Comparison of ENCODE assay signal across 8 cellular contexts in the genomic region with DNA sequence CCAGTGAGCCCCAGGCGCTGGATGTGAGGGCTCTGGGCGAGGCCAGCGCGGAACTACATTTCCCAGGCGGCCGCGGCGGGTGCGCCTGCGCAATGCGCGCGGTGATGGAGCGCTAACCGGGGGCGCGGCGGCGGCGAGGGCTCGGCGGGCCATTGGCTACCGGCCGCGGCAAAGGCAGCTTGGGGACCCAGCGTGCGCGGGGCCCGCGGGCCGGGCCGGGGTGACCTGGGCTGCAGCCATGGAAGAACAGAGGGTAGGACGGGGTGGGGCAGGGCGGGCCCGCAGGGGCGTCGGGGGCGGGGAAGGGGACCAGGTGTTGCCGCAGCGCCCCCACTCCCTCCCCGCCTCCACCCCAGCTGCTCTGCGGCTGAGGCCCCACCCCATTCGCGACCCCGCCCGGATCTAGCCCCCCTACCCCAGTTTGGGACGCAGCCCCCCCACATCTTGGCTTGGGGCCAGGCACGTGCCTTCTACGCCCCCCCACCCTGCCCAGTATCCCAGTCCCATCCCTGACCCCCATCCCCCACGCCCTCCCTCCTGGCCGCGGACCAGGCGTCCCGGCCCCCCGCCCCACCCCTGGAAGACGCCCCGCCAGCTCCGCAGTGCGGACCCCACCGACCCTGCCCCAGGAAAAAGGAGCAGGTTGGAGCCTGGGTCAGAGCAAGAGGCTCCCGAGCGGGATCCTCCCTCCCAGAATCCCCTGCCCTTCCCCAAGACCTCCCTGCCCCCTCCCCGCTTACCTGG. TPM values are rescaled to one million over a fixed set of nuclear protein-coding genes. Genes with fewer than 3 reads are reported as not detected.
DNase-seq lines count a peak whose midpoint lies in the region; ATAC-seq and TF ChIP-seq lines count a peak whose summit lies in the region.

A gene (plus strand): TSS at position 90 of the 744 bp plus-strand sequence. CDS start 149 bp downstream, at position 239.

- peak; percentile 87 for ATAC-seq in PC-3
- ATAC-seq in HG02610 (IDR thresholded peaks at IDR 0.05; ENCODE audit: unreplicated experiment) = no peak
- no peak for ATAC-seq in HG03280 (IDR thresholded peaks at IDR 0.05; ENCODE audit: unreplicated experiment)

- no peaks in the 10 kb centered on the region for H3F3A ChIP-seq in PC-3 (ENCODE audit: low read length, unreplicated experiment)

- H3K4me2 ChIP-seq in PC-3 (ENCODE audit: low read length) = peak within 1 kb of the TSS; percentile 50

- no peaks in the 10 kb centered on the region for H3K27me3 Mint-ChIP-seq in activated T-helper 1 cell treated with anti-CD3 and anti-CD28 coated beads, Interleukin-12 subunit alpha, Interleukin-12 subunit beta, Interleukin-2, Interleukin-4 antibody, amounts not matched to agents 30 ng/mL and 10 ng/mL and 1 ng/mL, durations not matched to agents 14 hours and 24 hours and 36 hours (ENCODE audit: insufficient read depth)

- POLR2A ChIA-PET in PC-3 (lab: Charles Lee; ENCODE audit: unreplicated experiment) = no interaction called here

- H3K4me1 ChIP-seq in PC-3 (ENCODE audit: insufficient read depth, low read length) = no peaks in the 10 kb centered on the region

- no peaks in the 10 kb centered on the region for H3K9me3 Mint-ChIP-seq in activated T-helper 1 cell treated with anti-CD3 and anti-CD28 coated beads, Interleukin-12 subunit alpha, Interleukin-12 subunit beta, Interleukin-2, Interleukin-4 antibody, amounts not matched to agents 30 ng/mL and 10 ng/mL and 1 ng/mL, durations not matched to agents 14 hours and 24 hours and 36 hours

- no peak within 1 kb of the TSS for H3K27ac ChIP-seq in PC-3 (ENCODE audit: low read length)

- no peak within 1 kb of the TSS for H3K9ac ChIP-seq in PC-3 (ENCODE audit: low read length)

- H3K36me3 ChIP-seq in PC-3 (ENCODE audit: low read depth, low read length) = no peaks in the 10 kb centered on the region

- no peaks in the 10 kb centered on the region for H3K79me2 ChIP-seq in PC-3 (ENCODE audit: low read length)

- H3K27ac Mint-ChIP-seq in activated T-helper 1 cell treated with anti-CD3 and anti-CD28 coated beads, Interleukin-12 subunit alpha, Interleukin-12 subunit beta, Interleukin-2, Interleukin-4 antibody, amounts not matched to agents 30 ng/mL and 10 ng/mL and 1 ng/mL, durations not matched to agents 14 hours and 24 hours and 36 hours = peak within 1 kb of the TSS; percentile 70

- peaks cover 2% of the 10 kb centered on the region for H3K36me3 Mint-ChIP-seq in activated T-helper 1 cell treated with anti-CD3 and anti-CD28 coated beads, Interleukin-12 subunit alpha, Interleukin-12 subunit beta, Interleukin-2, Interleukin-4 antibody, amounts not matched to agents 30 ng/mL and 10 ng/mL and 1 ng/mL, durations not matched to agents 14 hours and 24 hours and 36 hours (ENCODE audit: low read depth)

- no peaks in the 10 kb centered on the region for H3K9me2 ChIP-seq in PC-3 (replicated peaks; ENCODE audit: low read length)

- no TSS peak for BruUV-seq in PC-3 (replicated peaks; lab: Mats Ljungman, UMichigan)

- H3K4me3 ChIP-seq in PC-3 (ENCODE audit: low read length) = no peak within 1 kb of the TSS; the same call in 1 of the 2 replicates

- CTCF ChIA-PET in PC-3 (lab: Charles Lee) = no interaction called here

- peak within 1 kb of the TSS; percentile 81 for H3K4me3 Mint-ChIP-seq in activated T-helper 1 cell treated with anti-CD3 and anti-CD28 coated beads, Interleukin-12 subunit alpha, Interleukin-12 subunit beta, Interleukin-2, Interleukin-4 antibody, amounts not matched to agents 30 ng/mL and 10 ng/mL and 1 ng/mL, durations not matched to agents 14 hours and 24 hours and 36 hours

- H3K27me3 ChIP-seq in PC-3 (ENCODE audit: low read length) = no peaks in the 10 kb centered on the region

- no peak within 1 kb of the TSS; the same call in 1 of the 2 replicates for H2AFZ ChIP-seq in PC-3 (ENCODE audit: low read length)

- intact Hi-C loops in PC-3 (cut with micrococcal nuclease) = no loop called here
- intact Hi-C loops in activated T-helper 1 cell treated with anti-CD3 and anti-CD28 coated beads, Interleukin-12 subunit alpha, Interleukin-12 subunit beta, Interleukin-2, Interleukin-4 antibody, amounts not matched to agents 30 ng/mL and 10 ng/mL and 1 ng/mL, durations not matched to agents 14 hours and 24 hours and 36 hours (cut with micrococcal nuclease) = loop anchor here (1.0 to 5.0 kb wide), 4 partner anchors 24 to 58 kb away; a partner anchor contains a TSS

- TF ChIP-seq CTCF in PC-3 (conservative IDR thresholded peaks at IDR 0.05; ENCODE audit: low read depth, low read length) = no peak

- H3K9me3 ChIP-seq in PC-3 (ENCODE audit: low read length) = no peaks in the 10 kb centered on the region

- no peaks in the 10 kb centered on the region for H4K20me1 ChIP-seq in PC-3 (ENCODE audit: low read length)

- peak; percentile 29 for DNase-seq in Ammon's horn (ENCODE audit: low spot score)
- DNase-seq in HCEC 1CT = peak; percentile 57
- DNase-seq in PC-3 = peak; percentile 56
- peak; percentile 76 for DNase-seq in activated T-helper 1 cell treated with anti-CD3 and anti-CD28 coated beads, Interleukin-12 subunit alpha, Interleukin-12 subunit beta, Interleukin-2, Interleukin-4 antibody, amounts not matched to agents 30 ng/mL and 10 ng/mL and 1 ng/mL, durations not matched to agents 14 hours and 24 hours and 36 hours (ENCODE audit: low spot score)
- DNase-seq in glomerular visceral epithelial cell (ENCODE audit: extremely low spot score) = peak; percentile 74
- DNase-seq in stimulated activated CD4-positive, alpha-beta T cell treated with anti-CD3 and anti-CD28 coated beads, Interleukin-12 subunit alpha, Interleukin-12 subunit beta, amount 100 ng/mL, for 48 hours (ENCODE audit: low read depth in 2 of 3, low spot score in 1 of 3) = peak; percentile 60 to 78 (median 67)

- peaks cover 31% of the 10 kb centered on the region for H3K4me1 Mint-ChIP-seq in activated T-helper 1 cell treated with anti-CD3 and anti-CD28 coated beads, Interleukin-12 subunit alpha, Interleukin-12 subunit beta, Interleukin-2, Interleukin-4 antibody, amounts not matched to agents 30 ng/mL and 10 ng/mL and 1 ng/mL, durations not matched to agents 14 hours and 24 hours and 36 hours (ENCODE audit: low read depth)

RNA-seq across cellular contexts. Expression of the gene that starts here (rescaled TPM):
- total RNA-seq in PC-3 (2014; rRNA removed) = 8.7 and 11.3 TPM in 2 replicates
- total RNA-seq in activated T-helper 1 cell treated with anti-CD3 and anti-CD28 coated beads, Interleukin-12 subunit alpha, Interleukin-12 subunit beta, Interleukin-2, Interleukin-4 antibody, amounts not matched to agents 30 ng/mL and 10 ng/mL and 1 ng/mL, durations not matched to agents 14 hours and 24 hours and 36 hours = 39.1 and 46.5 TPM in 2 replicates
